In genomic region chrX:134006484-134007161, GRCh38 we compare ENCODE assay signal across 1 cellular context.
A peak's percentile ranks its signal among the peaks of the same experiment; 100 is the strongest.
TF ChIP-seq lines count a peak whose summit lies in the region.

No MANE protein-coding gene starts in this region.

TF ChIP-seq in HepG2, 621 proteins besides CTCF, POLR2A, EP300 and RAD21 (continued from another document and continues in another):
- TF ChIP-seq NFAT5 (CRISPR knock-in tag; IDR thresholded peaks at IDR 0.05) (no peak), ZNF362 (CRISPR knock-in tag; IDR thresholded peaks at IDR 0.05; ENCODE audit: borderline replicate concordance) (peak; percentile 29; the same call in 1 of the 2 replicates), ISL2 (CRISPR knock-in tag; IDR thresholded peaks at IDR 0.05) (peak; percentile 91), DMAP1 (CRISPR knock-in tag; IDR thresholded peaks at IDR 0.05) (0 out of 2 replicates have a peak, but pooled peaks have one; percentile 25), ZNF101 (CRISPR knock-in tag; IDR thresholded peaks at IDR 0.05; ENCODE audit: borderline replicate concordance, low read depth) (no peak), ZNF143 (CRISPR knock-in tag; IDR thresholded peaks at IDR 0.05) (no peak), PCBP2 (optimal IDR thresholded peaks at IDR 0.05; ENCODE audit: low read depth, low read length, poor library complexity, severe bottlenecking) (no peak), MTF1 (CRISPR knock-in tag; IDR thresholded peaks at IDR 0.05) (no peak), NFKBIZ (CRISPR knock-in tag; IDR thresholded peaks at IDR 0.05) (peak; percentile 34; the same call in 1 of the 2 replicates), SP140L (CRISPR knock-in tag; IDR thresholded peaks at IDR 0.05; ENCODE audit: borderline replicate concordance) (no peak), MBNL3 (CRISPR knock-in tag; conservative IDR thresholded peaks at IDR 0.05) (no peak), MIER3 (CRISPR knock-in tag; IDR thresholded peaks at IDR 0.05; ENCODE audit: borderline replicate concordance) (peak; percentile 26; the same call in 1 of the 2 replicates), REST (IDR thresholded peaks at IDR 0.05; ENCODE audit: borderline replicate concordance in 1 of 2, low read depth in 1 of 2, low read length in 2 of 2) (0 out of 4 replicates have a peak, but pooled peaks of 1 of the 2 experiments have one; percentile 33), SOX6 (IDR thresholded peaks at IDR 0.05) (no peak), SOX6 (CRISPR knock-in tag; IDR thresholded peaks at IDR 0.05) (peak; percentile 89), HDAC2 (CRISPR knock-in tag; IDR thresholded peaks at IDR 0.05) (peak; percentile 62; the same call in 1 of the 2 replicates), ZFP36L1 (CRISPR knock-in tag; IDR thresholded peaks at IDR 0.05) (no peak), FOXJ3 (CRISPR knock-in tag; IDR thresholded peaks at IDR 0.05; ENCODE audit: borderline replicate concordance) (peak; percentile 60; the same call in 1 of the 2 replicates), SIX1 (CRISPR knock-in tag; IDR thresholded peaks at IDR 0.05; ENCODE audit: borderline replicate concordance) (peak; percentile 96), NCOR1 (IDR thresholded peaks at IDR 0.05; ENCODE audit: borderline replicate concordance, low read length) (peak; percentile 80; the same call in 1 of the 2 replicates), ZBTB7B (CRISPR knock-in tag; IDR thresholded peaks at IDR 0.05) (peak; percentile 23; the same call in 1 of the 2 replicates), IKZF5 (CRISPR knock-in tag; IDR thresholded peaks at IDR 0.05) (peak; percentile 42; the same call in 1 of the 2 replicates), SOX5 (CRISPR knock-in tag; IDR thresholded peaks at IDR 0.05; ENCODE audit: borderline replicate concordance) (peak; percentile 78), CREB3 (CRISPR knock-in tag; IDR thresholded peaks at IDR 0.05) (no peak), TFE3 (CRISPR knock-in tag; IDR thresholded peaks at IDR 0.05) (peak; percentile 79), NR2C2 (CRISPR knock-in tag; IDR thresholded peaks at IDR 0.05; ENCODE audit: borderline replicate concordance) (peak; percentile 50; the same call in 1 of the 2 replicates), SRSF9 (IDR thresholded peaks at IDR 0.05; ENCODE audit: borderline replicate concordance, insufficient read depth, low read depth, low read length, poor library complexity, severe bottlenecking) (no peak), GFI1 (CRISPR knock-in tag; IDR thresholded peaks at IDR 0.05; ENCODE audit: borderline replicate concordance) (peak; percentile 29; the same call in 1 of the 2 replicates), TMF1 (CRISPR knock-in tag; IDR thresholded peaks at IDR 0.05; ENCODE audit: low read depth) (no peak), PATZ1 (CRISPR knock-in tag; IDR thresholded peaks at IDR 0.05) (peak; percentile 60), PAXIP1 (CRISPR knock-in tag; conservative IDR thresholded peaks at IDR 0.05) (peak; percentile 93), ZNF644 (CRISPR knock-in tag; IDR thresholded peaks at IDR 0.05; ENCODE audit: low read depth) (peak; percentile 41; the same call in 1 of the 2 replicates), SAP130 (CRISPR knock-in tag; IDR thresholded peaks at IDR 0.05; ENCODE audit: low read depth) (peak; percentile 65), DZIP1 (CRISPR knock-in tag; IDR thresholded peaks at IDR 0.05) (no peak)
